ENCODE assay signal across 8 cellular contexts in genomic region chr5:139273572-139274264, GRCh38. TPM values are rescaled to one million over a fixed set of nuclear protein-coding genes. Genes with fewer than 3 reads are reported as not detected.
DNase-seq lines count a peak whose midpoint lies in the region; ATAC-seq and TF ChIP-seq lines count a peak whose summit lies in the region.

No MANE protein-coding gene starts in this region.

- H3K4me1 ChIP-seq in ES-I3 (ENCODE audit: insufficient read depth, low read length) (peaks cover 35% of the 10 kb centered on the region), gastroesophageal sphincter (peaks cover 5 to 68% (median 15%) of the 10 kb centered on the region in 3 donors), suprapubic skin (peaks cover 66% of the 10 kb centered on the region)

- TF ChIP-seq CTCF in gastroesophageal sphincter (IDR thresholded peaks at IDR 0.05) (peak in 3 of 4 experiments; percentile 4 to 49 (median 29)), suprapubic skin (IDR thresholded peaks at IDR 0.05) (no peak)

- H3K36me3 ChIP-seq in ES-I3 (ENCODE audit: insufficient read depth, low read length) = peaks cover 22% of the 10 kb centered on the region
- H3K36me3 ChIP-seq in gastroesophageal sphincter = peaks cover 0 to 15% of the 10 kb centered on the region in 2 donors
- H3K36me3 ChIP-seq in suprapubic skin = peaks cover 5% of the 10 kb centered on the region

- H3K27ac ChIP-seq in gastroesophageal sphincter (peak overlapping the region; percentile 36 to 87 (median 82)), suprapubic skin (peak overlapping the region; percentile 69)

- no peak for TF ChIP-seq POLR2A in gastroesophageal sphincter (IDR thresholded peaks at IDR 0.05)
- TF ChIP-seq POLR2A in suprapubic skin (IDR thresholded peaks at IDR 0.05) = no peak

- DNase-seq in KBM-7 (peak; percentile 98), SIG-M5 (lab: John Stamatoyannopoulos, UW) (peak; percentile 57), occipital lobe (lab: John Stamatoyannopoulos, UW) (peak; percentile 74), suprapubic skin (ENCODE audit: low spot score in 2 of 2) (peak; percentile 88 to 90)
- peak; percentile 65 to 80 (median 72) for DNase-seq in activated naive CD4-positive, alpha-beta T cell (lab: John Stamatoyannopoulos, UW)

- H3K4me3 ChIP-seq in gastroesophageal sphincter = peak overlapping the region; percentile 38 to 64
- peak overlapping the region; percentile 52 for H3K4me3 ChIP-seq in suprapubic skin

- in situ Hi-C loops in KBM-7 (cut with MboI; ENCODE audit: low pct_unique_long_range_greater_than_20kb, low sequenced_read_pairs) = no loop called here

- ATAC-seq in GM21723 (IDR thresholded peaks at IDR 0.05; ENCODE audit: unreplicated experiment) = peak; percentile 79
- peak; percentile 96 for ATAC-seq in gastroesophageal sphincter

- WGBS in gastroesophageal sphincter (ENCODE audit: low coverage in 1 of 2), 2 donors = 0% methylated on average over 24 of the region's 44 CpGs; no CpG with 5 or more reads in 1 of the 2 donors
- under 1% methylated on average over 44 of the region's 44 CpGs for WGBS in suprapubic skin

- TF ChIP-seq EP300 in gastroesophageal sphincter (IDR thresholded peaks at IDR 0.05) (no peak), suprapubic skin (IDR thresholded peaks at IDR 0.05) (no peak)

- H3K9me3 ChIP-seq in ES-I3 (ENCODE audit: control insufficient read depth, insufficient read depth, low read length) = no peaks in the 10 kb centered on the region
- no peaks in the 10 kb centered on the region for H3K9me3 ChIP-seq in gastroesophageal sphincter
- H3K9me3 ChIP-seq in suprapubic skin = no peaks in the 10 kb centered on the region

- peak overlapping the region; percentile 99 for H3K9ac ChIP-seq in ES-I3 (ENCODE audit: low read depth, low read length)

- H3K27me3 ChIP-seq in gastroesophageal sphincter = no peaks in the 10 kb centered on the region
- H3K27me3 ChIP-seq in suprapubic skin = no peaks in the 10 kb centered on the region

RNA-seq across cellular contexts. Expression of gene MATR3, which starts 19.8 kb away (rescaled TPM):
- total RNA-seq in gastroesophageal sphincter (100 to 1,000 TPM; 194 to 326 (median 314) TPM), occipital lobe (769 TPM), suprapubic skin (100 to 1,000 TPM; 115 to 192 (median 129) TPM)

Comparison
In these comparisons a context has a peak if more than half of its experiments do, and no peak if none do; other contexts are left out.
1. Peak in every context shown above with its lines: DNase-seq, ATAC-seq, H3K4me3 ChIP-seq and H3K27ac ChIP-seq.
2. CTCF ChIP-seq: peak in gastroesophageal sphincter (3 of 4); none in suprapubic skin (0 of 2).